In the genomic region with DNA sequence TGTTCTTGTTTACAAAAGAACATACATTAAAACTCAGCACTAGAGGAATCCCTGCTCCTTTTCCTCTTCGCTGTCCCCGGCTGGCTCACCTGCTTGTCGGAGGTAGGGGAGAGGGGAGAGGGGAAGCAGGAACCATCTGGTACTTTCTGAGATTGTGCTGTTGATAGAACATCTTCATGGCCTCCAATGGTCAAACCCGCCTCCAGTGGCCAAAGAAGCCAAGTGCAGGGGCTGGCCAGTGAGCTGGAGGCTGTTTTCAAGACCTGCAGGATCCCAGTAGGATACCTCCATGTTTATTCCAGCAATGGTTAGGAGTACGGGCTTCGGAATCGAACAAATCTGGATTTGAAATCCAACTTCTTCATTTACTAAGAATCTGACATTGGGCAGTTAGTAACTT, we compare ENCODE assay signal across 14 cellular contexts.
DNase-seq lines count a peak whose midpoint lies in the region; ATAC-seq, FAIRE-seq and TF ChIP-seq lines count a peak whose summit lies in the region.
"Had no signal": no experiment of that assay in that cellular context is flagged by ENCODE, and none has a peak within 500 bp of the region (broad histone marks: within the 10 kb centered on the region; RNA-seq: fewer than 3 reads in every experiment).

No MANE protein-coding gene starts in this region.

- H2AFZ ChIP-seq in GM12878 (ENCODE audit: control insufficient read depth, low read depth, low read length), result no peak overlapping the region

- intact Hi-C loops in GM12878 (cut with micrococcal nuclease; ENCODE audit: unreplicated experiment), result no loop called here

- DNase-seq in BE2C, result no peak
- no peak for DNase-seq in HFF-Myc (ENCODE audit: extremely low read depth, low read depth)
- no peak for DNase-seq in GM12878 (ENCODE audit: low read depth, low spot score)
- DNase-seq in lung microvascular endothelial cell (ENCODE audit: low read depth in 2 of 2), result peak; percentile 6 to 7
- DNase-seq in NCI-H2081 (lab: John Stamatoyannopoulos, UW), result no peak
- DNase-seq in HCEC 1CT, result no peak
- no peak for DNase-seq in activated naive CD4-positive, alpha-beta T cell treated with anti-CD3 and anti-CD28 coated beads, Interleukin-2, amount 50 U/mL, for 72 hours (ENCODE audit: low spot score in 2 of 2)
- DNase-seq: activated CD4-positive, alpha-beta memory T cell treated with anti-CD3 and anti-CD28 coated beads, Interleukin-2, amount 10 ng/mL, durations not matched to agents 7 days and 5 days; activated naive CD4-positive, alpha-beta T cell treated with anti-CD3 and anti-CD28 coated beads, Interleukin-2, amount 50 U/mL, for 16 hours; cortex of kidney; left lung; NCI-H1417 treated with DMSO at 0.1 percent for 48 hours; NCI-H748 treated with DMSO at 0.1 percent for 48 hours had no signal

- no peaks in the 10 kb centered on the region; the same call in 1 of the 2 replicates for H3K9me3 ChIP-seq in BE2C
- H3K9me3 ChIP-seq in GM12878 (replicated peaks; ENCODE audit: control insufficient read depth, insufficient read depth, low read length), result no peaks in the 10 kb centered on the region
- H3K9me3 ChIP-seq: left lung had no signal

- in situ Hi-C loops in GM12878 (cut with MboI), result no loop called here

- CTCF ChIA-PET in GM12878 (lab: Yijun Ruan, JAX), result interaction anchor here (1.3 kb wide), 1 partner anchor 88 kb away, joined by 4 read pairs; no protein-coding TSS in a partner anchor

- H3K4me1 ChIP-seq in BE2C, result no peaks in the 10 kb centered on the region
- no peaks in the 10 kb centered on the region for H3K4me1 ChIP-seq in GM12878 (ENCODE audit: control insufficient read depth, insufficient read depth, low read length)
- H3K4me1 ChIP-seq: left lung had no signal

- no peak for TF ChIP-seq POLR2A in GM12878 (IDR thresholded peaks at IDR 0.05; ENCODE audit: low read depth, low read length)

- no peak overlapping the region for H3K27ac ChIP-seq in GM12878 (ENCODE audit: control insufficient read depth, insufficient read depth)

- TF ChIP-seq CTCF in BE2C (IDR thresholded peaks at IDR 0.05; ENCODE audit: low read depth, low read length) (peak; percentile 25; the same call in 1 of the 2 replicates), HFF-Myc (IDR thresholded peaks at IDR 0.05; ENCODE audit: low read depth, low read length, missing control alignments) (peak; percentile 23), GM12878 (IDR thresholded peaks at IDR 0.05 in 2 of 3, conservative IDR thresholded peaks at IDR 0.05 in 1 of 3; ENCODE audit: control insufficient read depth in 2 of 3, extremely low read depth in 1 of 3, insufficient read depth in 1 of 3, low read depth in 3 of 3, low read length in 3 of 3) (0 out of 6 replicates have a peak, but pooled peaks of 1 of the 3 experiments have one; percentile 10)

- TF ChIP-seq EP300 in GM12878 (IDR thresholded peaks at IDR 0.05; ENCODE audit: borderline replicate concordance in 1 of 2, control insufficient read depth in 1 of 2, low read depth in 2 of 2, low read length in 2 of 2), result no peak

- no peak overlapping the region for H3K9ac ChIP-seq in GM12878 (ENCODE audit: control insufficient read depth, insufficient read depth, low read length)

- H3K36me3 ChIP-seq in BE2C (no peaks in the 10 kb centered on the region), GM12878 (ENCODE audit: control insufficient read depth in 2 of 2, insufficient read depth in 2 of 2, low read length in 1 of 2) (no peaks in the 10 kb centered on the region)
- H3K36me3 ChIP-seq: left lung had no signal

- no TSS peak for BruUV-seq in GM12878 (replicated peaks; lab: Mats Ljungman, UMichigan)

- ATAC-seq in GM12878 (peak; percentile 41; the same call in 1 of the 3 replicates), GM19023 (IDR thresholded peaks at IDR 0.05; ENCODE audit: unreplicated experiment) (no peak)
- ATAC-seq in activated naive CD4-positive, alpha-beta T cell treated with anti-CD3 and anti-CD28 coated beads, Interleukin-2, amount 50 U/mL, for 72 hours, result no peak
- ATAC-seq: left lung had no signal

- no peak overlapping the region for H3K4me2 ChIP-seq in GM12878 (ENCODE audit: control insufficient read depth, insufficient read depth)

- H3K9me3 Mint-ChIP-seq in activated naive CD4-positive, alpha-beta T cell treated with anti-CD3 and anti-CD28 coated beads, Interleukin-2, amount 50 U/mL, for 72 hours, result no peaks in the 10 kb centered on the region
- H3K9me3 Mint-ChIP-seq: activated CD4-positive, alpha-beta memory T cell treated with anti-CD3 and anti-CD28 coated beads, Interleukin-2, amount 10 ng/mL, durations not matched to agents 7 days and 5 days had no signal

- 33% methylated on average over 6 of the region's 7 CpGs for WGBS in GM12878 (ENCODE audit: insufficient coverage, insufficient replicate concordance, low lambda C conversion rate, missing lambda C conversion rate)

- no peaks in the 10 kb centered on the region for H3K36me3 Mint-ChIP-seq in activated naive CD4-positive, alpha-beta T cell treated with anti-CD3 and anti-CD28 coated beads, Interleukin-2, amount 50 U/mL, for 72 hours

- RAD21 ChIA-PET in GM12878 (lab: Charles Lee; ENCODE audit: unreplicated experiment), result no interaction called here

- no peak for TF ChIP-seq RAD21 in GM12878 (IDR thresholded peaks at IDR 0.05; ENCODE audit: insufficient read depth, low read depth, low read length)

- H3K27ac Mint-ChIP-seq in activated naive CD4-positive, alpha-beta T cell treated with anti-CD3 and anti-CD28 coated beads, Interleukin-2, amount 50 U/mL, for 72 hours, result no peak overlapping the region
- H3K27ac Mint-ChIP-seq: activated CD4-positive, alpha-beta memory T cell treated with anti-CD3 and anti-CD28 coated beads, Interleukin-2, amount 10 ng/mL, durations not matched to agents 7 days and 5 days had no signal

- POLR2A ChIA-PET in GM12878 (lab: Charles Lee), result no interaction called here

- no peak for FAIRE-seq in GM12878 (lab: Jason Lieb, UNC)

- H3K79me2 ChIP-seq in GM12878 (ENCODE audit: control insufficient read depth, insufficient read depth, low read length), result no peaks in the 10 kb centered on the region

- SMC1A ChIA-PET in GM12878 (lab: Charles Lee; ENCODE audit: uncharacterized antibody, unreplicated experiment), result no interaction called here

- H3K4me3 ChIP-seq in BE2C (ENCODE audit: low read depth, low read length) (no peak overlapping the region), HFF-Myc (replicated peaks; ENCODE audit: low read depth, low read length) (no peak overlapping the region), GM12878 (no peak overlapping the region)
- H3K4me3 ChIP-seq: left lung had no signal

- peaks cover 4% of the 10 kb centered on the region for H3K27me3 ChIP-seq in BE2C
- peaks cover 0 to 2% of the 10 kb centered on the region in 2 experiments; a peak in 2 of 4 replicates for H3K27me3 ChIP-seq in GM12878 (replicated peaks in 1 of 2; ENCODE audit: control insufficient read depth in 2 of 2, insufficient read depth in 2 of 2, low read length in 1 of 2)

- no peaks in the 10 kb centered on the region for H4K20me1 ChIP-seq in GM12878 (ENCODE audit: control insufficient read depth, insufficient read depth)

TF ChIP-seq in GM12878, 131 proteins besides CTCF, POLR2A, EP300 and RAD21:
- no peak for TF ChIP-seq KDM1A (IDR thresholded peaks at IDR 0.05; ENCODE audit: borderline replicate concordance)
- TF ChIP-seq, protein P1, sequence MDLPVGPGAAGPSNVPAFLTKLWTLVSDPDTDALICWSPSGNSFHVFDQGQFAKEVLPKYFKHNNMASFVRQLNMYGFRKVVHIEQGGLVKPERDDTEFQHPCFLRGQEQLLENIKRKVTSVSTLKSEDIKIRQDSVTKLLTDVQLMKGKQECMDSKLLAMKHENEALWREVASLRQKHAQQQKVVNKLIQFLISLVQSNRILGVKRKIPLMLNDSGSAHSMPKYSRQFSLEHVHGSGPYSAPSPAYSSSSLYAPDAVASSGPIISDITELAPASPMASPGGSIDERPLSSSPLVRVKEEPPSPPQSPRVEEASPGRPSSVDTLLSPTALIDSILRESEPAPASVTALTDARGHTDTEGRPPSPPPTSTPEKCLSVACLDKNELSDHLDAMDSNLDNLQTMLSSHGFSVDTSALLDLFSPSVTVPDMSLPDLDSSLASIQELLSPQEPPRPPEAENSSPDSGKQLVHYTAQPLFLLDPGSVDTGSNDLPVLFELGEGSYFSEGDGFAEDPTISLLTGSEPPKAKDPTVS (IDR thresholded peaks at IDR 0.05; ENCODE audit: low read depth, low read length), result no peak
- TF ChIP-seq SREBF1 (IDR thresholded peaks at IDR 0.05; ENCODE audit: low read length), result no peak
- TF ChIP-seq CBFB (IDR thresholded peaks at IDR 0.05; ENCODE audit: low read depth), result no peak

Comparison
In these comparisons a context has a peak if more than half of its experiments do, and no peak if none do; other contexts are left out.
1. DNase-seq: peak in lung microvascular endothelial cell (2 of 2); none in BE2C (single experiment), HFF-Myc (single experiment), GM12878 (single experiment), NCI-H2081 (0 of 2), HCEC 1CT (single experiment) and activated naive CD4-positive, alpha-beta T cell treated with anti-CD3 and anti-CD28 coated beads, Interleukin-2, amount 50 U/mL, for 72 hours (0 of 2).